In the genomic region with DNA sequence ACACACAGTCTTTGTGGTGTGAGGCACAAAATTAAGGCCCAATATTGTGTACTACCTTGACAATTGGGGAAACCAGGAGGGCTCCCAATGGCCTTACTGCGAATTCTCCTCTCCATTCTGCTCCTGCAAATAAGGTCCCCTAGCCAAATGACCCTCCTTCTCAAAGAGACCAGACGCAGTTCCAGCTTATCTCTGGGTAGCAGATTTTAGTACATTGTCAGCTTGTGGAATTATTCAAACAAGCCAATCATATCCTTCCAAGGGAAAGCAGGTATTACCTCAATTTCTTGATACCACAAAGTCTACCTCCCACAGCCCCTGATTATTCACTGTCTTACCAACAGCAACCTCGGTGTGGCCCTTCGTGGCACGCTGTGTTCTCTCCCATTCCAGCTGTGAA, we compare ENCODE assay signal across 15 cellular contexts. TPM values are rescaled to one million over a fixed set of nuclear protein-coding genes. Genes with fewer than 3 reads are reported as not detected.
DNase-seq lines count a peak whose midpoint lies in the region; ATAC-seq and TF ChIP-seq lines count a peak whose summit lies in the region.
"Had no signal": no experiment of that assay in that cellular context is flagged by ENCODE, and none has a peak within 500 bp of the region (broad histone marks: within the 10 kb centered on the region; RNA-seq: fewer than 3 reads in every experiment).

No MANE protein-coding gene starts in this region.

- H3K4me3 Mint-ChIP-seq in T-cell: peak overlapping the region in 1 of 3 donors; percentile 95
- H3K4me3 Mint-ChIP-seq: CD14-positive monocyte had no signal

- no peaks in the 10 kb centered on the region for H4K20me1 ChIP-seq in BLaER1
- no peaks in the 10 kb centered on the region for H4K20me1 ChIP-seq in PC-3 (ENCODE audit: low read length)

- intact Hi-C loops in PC-3 (cut with micrococcal nuclease): no loop called here

- H3K9ac ChIP-seq in BLaER1 (no peak overlapping the region), PC-3 (ENCODE audit: low read length) (no peak overlapping the region), endocrine pancreas (ENCODE audit: control insufficient read depth, insufficient read depth, low read length) (no peak overlapping the region)

- no peaks in the 10 kb centered on the region for H3K27me3 ChIP-seq in BLaER1
- H3K27me3 ChIP-seq in PC-3 (ENCODE audit: low read length): no peaks in the 10 kb centered on the region
- no peaks in the 10 kb centered on the region for H3K27me3 ChIP-seq in endocrine pancreas (ENCODE audit: control insufficient read depth, insufficient read depth, low read length)

- peaks cover 9% of the 10 kb centered on the region for H3K36me3 Mint-ChIP-seq in T-cell

- H3K4me2 ChIP-seq in BLaER1 (peak overlapping the region; percentile 70), PC-3 (ENCODE audit: low read length) (peak overlapping the region; percentile 87)

- H3K9me3 ChIP-seq in BLaER1: no peaks in the 10 kb centered on the region
- H3K9me3 ChIP-seq in HEK293 (ENCODE audit: control insufficient read depth, insufficient read depth, low read depth, low read length): no peaks in the 10 kb centered on the region
- no peaks in the 10 kb centered on the region for H3K9me3 ChIP-seq in PC-3 (ENCODE audit: low read length)
- H3K9me3 ChIP-seq in endocrine pancreas (ENCODE audit: control insufficient read depth, low read length): no peaks in the 10 kb centered on the region
- H3K9me3 ChIP-seq: Caco-2, HAP-1 had no signal

- H3K4me3 ChIP-seq in BLaER1: no peak overlapping the region
- no peak overlapping the region for H3K4me3 ChIP-seq in HEK293 (ENCODE audit: low read depth, low read length)
- H3K4me3 ChIP-seq in PC-3 (ENCODE audit: low read length): no peak overlapping the region
- peak overlapping the region; percentile 91 for H3K4me3 ChIP-seq in endocrine pancreas (ENCODE audit: control insufficient read depth, insufficient read depth, low read length)

- H3K27me3 Mint-ChIP-seq in T-cell: peaks cover 0 to 17% of the 10 kb centered on the region in 2 donors

- BruUV-seq in PC-3 (replicated peaks; lab: Mats Ljungman, UMichigan): no TSS peak

- no peak overlapping the region for H3K27ac ChIP-seq in BLaER1
- no peak overlapping the region for H3K27ac ChIP-seq in HEK293 (ENCODE audit: extremely low read depth, low read depth, low read length)
- H3K27ac ChIP-seq in PC-3 (ENCODE audit: low read length): no peak overlapping the region

- CTCF ChIA-PET in HEK293 (lab: Yijun Ruan, JAX) (interaction anchor here (0.6 to 1.7 kb wide), 2 partner anchors 17 to 234 kb away, joined by 3 to 5 read pairs; no protein-coding TSS in a partner anchor), PC-3 (lab: Charles Lee) (no interaction called here), T-cell (lab: Charles Lee) (interaction anchor here (0.6 kb wide), 2 partner anchors 10 to 82 kb away, joined by 3 to 4 read pairs; no protein-coding TSS in a partner anchor)

- H3K79me2 ChIP-seq in PC-3 (ENCODE audit: low read length): peaks cover 28% of the 10 kb centered on the region

- peaks cover 16 to 28% (median 17%) of the 10 kb centered on the region in 3 donors for H3K4me1 Mint-ChIP-seq in T-cell

- peaks cover 13% of the 10 kb centered on the region for H3K4me1 ChIP-seq in BLaER1
- H3K4me1 ChIP-seq in HEK293 (ENCODE audit: control insufficient read depth, insufficient read depth, low read length): peaks cover 2% of the 10 kb centered on the region; the same call in 1 of the 2 replicates
- no peaks in the 10 kb centered on the region; the same call in 1 of the 2 replicates for H3K4me1 ChIP-seq in PC-3 (ENCODE audit: insufficient read depth, low read length)
- H3K4me1 ChIP-seq in endocrine pancreas (ENCODE audit: control insufficient read depth, insufficient read depth, low read length): peaks cover 10% of the 10 kb centered on the region

- 0 out of 2 replicates have a peak, but pooled peaks cover 5% of the 10 kb centered on the region for H3K36me3 ChIP-seq in BLaER1
- peaks cover 2 to 5% of the 10 kb centered on the region in 2 experiments; a peak in 2 of 3 replicates for H3K36me3 ChIP-seq in HEK293 (ENCODE audit: control insufficient read depth in 2 of 2, insufficient read depth in 1 of 2, low read length in 2 of 2)
- H3K36me3 ChIP-seq in PC-3 (ENCODE audit: low read depth, low read length): no peaks in the 10 kb centered on the region
- H3K36me3 ChIP-seq in endocrine pancreas (ENCODE audit: control insufficient read depth, insufficient read depth, low read length): no peaks in the 10 kb centered on the region
- H3K36me3 ChIP-seq: HAP-1 had no signal

- POLR2A ChIA-PET in HEK293 (lab: Yijun Ruan, JAX): interaction anchor here (1.0 kb wide), 1 partner anchor 8 kb away, joined by 5 read pairs; a partner anchor contains a TSS
- POLR2A ChIA-PET in PC-3 (lab: Charles Lee; ENCODE audit: unreplicated experiment): no interaction called here
- POLR2A ChIA-PET in T-cell (lab: Charles Lee): no interaction called here

- no peak overlapping the region for H3K27ac Mint-ChIP-seq in T-cell
- H3K27ac Mint-ChIP-seq: CD14-positive monocyte had no signal

- no peak for TF ChIP-seq CTCF in HEK293 (tag by site-specific recombination; IDR thresholded peaks at IDR 0.05)
- no peak for TF ChIP-seq CTCF in PC-3 (conservative IDR thresholded peaks at IDR 0.05; ENCODE audit: low read depth, low read length)

- ATAC-seq in PC-3 (no peak), T-cell (replicated peaks in 1 of 4) (no peak)

- H3F3A ChIP-seq in PC-3 (ENCODE audit: low read length, unreplicated experiment): no peaks in the 10 kb centered on the region

- H3K9me3 Mint-ChIP-seq in T-cell: no peaks in the 10 kb centered on the region

- DNase-seq in PC-3: no peak
- DNase-seq in A172 (ENCODE audit: low spot score): no peak
- no peak for DNase-seq in T-cell
- DNase-seq in DMS153 treated with DMSO at 0.1 percent for 48 hours (lab: John Stamatoyannopoulos, UW; ENCODE audit: unreplicated experiment): no peak
- DNase-seq: Caco-2, DMS153, NCI-H1436 treated with DMSO at 0.1 percent for 48 hours, NCI-H2029 treated with DMSO at 0.1 percent for 48 hours, NCI-H510A, NCI-H774 had no signal

- no peaks in the 10 kb centered on the region for H3K9me2 ChIP-seq in PC-3 (replicated peaks; ENCODE audit: low read length)

- H2AFZ ChIP-seq in PC-3 (ENCODE audit: low read length): no peak overlapping the region

TF ChIP-seq in HEK293, 187 proteins besides CTCF, POLR2A, EP300 and RAD21:
- TF ChIP-seq ZBTB17 (tag by site-specific recombination; IDR thresholded peaks at IDR 0.05) (no peak), ZIC2 (tag by site-specific recombination; IDR thresholded peaks at IDR 0.05) (peak; percentile 28; the same call in 1 of the 2 replicates)

RNA-seq across cellular contexts. Expression of a gene that starts 7.8 kb away (rescaled TPM):
- total RNA-seq in PC-3 (2014; rRNA removed) (12.1 and 14.3 TPM in 2 replicates), T-cell (10 to 100 TPM; 20.9 to 25.7 (median 22.1) TPM)
- total RNA-seq in A172 (2014; rRNA removed; shearing (Covaris generic)): 11.2 and 12.7 TPM in 2 replicates
